Comparison of ENCODE assay signal across 22 cellular contexts in the genomic region with DNA sequence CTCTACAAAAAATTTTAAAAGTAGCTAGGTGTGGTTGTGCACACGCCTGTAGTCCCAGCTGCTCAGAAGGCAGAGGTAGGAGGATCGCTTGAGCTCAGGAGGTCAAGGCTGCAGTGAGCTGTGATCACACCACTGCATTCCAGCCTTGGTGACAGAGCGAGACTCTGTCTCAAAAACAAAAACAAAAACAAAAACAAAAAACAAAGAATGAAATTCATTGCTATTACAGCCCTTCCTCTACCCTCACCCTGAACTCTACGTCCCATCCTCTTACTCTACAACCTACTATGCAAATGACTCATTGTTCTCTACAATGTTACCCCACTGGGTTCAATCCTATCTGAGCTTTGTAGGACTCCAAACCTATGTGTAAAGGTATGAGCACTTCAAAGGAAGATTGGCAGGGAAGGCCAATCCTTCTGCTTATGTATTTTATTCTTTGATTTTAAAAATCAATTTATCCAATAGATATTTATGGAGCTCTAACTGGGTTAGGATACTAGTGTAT. TPM values are rescaled to one million over a fixed set of nuclear protein-coding genes. Genes with fewer than 3 reads are reported as not detected.
DNase-seq lines count a peak whose midpoint lies in the region; ATAC-seq and TF ChIP-seq lines count a peak whose summit lies in the region.
"Had no signal": no experiment of that assay in that cellular context is flagged by ENCODE, and none has a peak within 500 bp of the region (broad histone marks: within the 10 kb centered on the region; RNA-seq: fewer than 3 reads in every experiment).

No MANE protein-coding gene starts in this region.

- no peaks in the 10 kb centered on the region for H3K36me3 ChIP-seq in CD4-positive, CD25-positive, alpha-beta regulatory T cell (ENCODE audit: control insufficient read depth, insufficient read depth, low read length)
- H3K36me3 ChIP-seq in mesendoderm (ENCODE audit: control insufficient read depth, insufficient read depth, low read length) (no peaks in the 10 kb centered on the region), PC-9 (ENCODE audit: low read depth) (no peaks in the 10 kb centered on the region)
- H3K36me3 ChIP-seq: uterus had no signal

- DNase-seq in activated naive CD4-positive, alpha-beta T cell treated with anti-CD3 and anti-CD28 coated beads for 36 hours: no peak
- no peak for DNase-seq in activated naive CD4-positive, alpha-beta T cell treated with Interleukin-2 at 50 U/mL for 16 hours
- no peak for DNase-seq in CD4-positive, CD25-positive, alpha-beta regulatory T cell
- no peak for DNase-seq in T-helper 17 cell
- peak; percentile 84 for DNase-seq in mesendoderm
- no peak for DNase-seq in stimulated activated CD4-positive, alpha-beta T cell treated with anti-CD3 and anti-CD28 coated beads, Interleukin-12 subunit alpha, Interleukin-12 subunit beta, amount 100 ng/mL, for 4 hours
- DNase-seq in DMS153 (lab: John Stamatoyannopoulos, UW): no peak
- DNase-seq in PC-9: no peak
- DNase-seq: ACHN; anterior cingulate cortex; IMR-90; NCI-H1092; NCI-H1930; NCI-H526; occipital lobe; stimulated activated CD4-positive, alpha-beta T cell treated with anti-CD3 and anti-CD28 coated beads, Interleukin-2, amount 100 ng/mL, for 48 hours; stimulated activated naive B cell treated with anti-CD40 and anti-IgM and Interleukin-4, amounts not matched to agents 10 μg/mL and 1 μg/mL and 100 μg/mL, for 72 hours; testis; uterus had no signal

- H2BK120ac ChIP-seq in mesendoderm (ENCODE audit: low read depth, low read length): no peak overlapping the region

- H3K79me1 ChIP-seq in mesendoderm (ENCODE audit: low read length): no peaks in the 10 kb centered on the region

- H2AK5ac ChIP-seq in mesendoderm (ENCODE audit: low read length): no peak overlapping the region

- H3K18ac ChIP-seq in mesendoderm (ENCODE audit: low read length): peak overlapping the region; percentile 31

- peak overlapping the region; percentile 42 for H3K27ac Mint-ChIP-seq in activated naive CD4-positive, alpha-beta T cell treated with anti-CD3 and anti-CD28 coated beads for 36 hours
- H3K27ac Mint-ChIP-seq in CD4-positive, CD25-positive, alpha-beta regulatory T cell: peak overlapping the region in 2 of 3 donors; percentile 24 to 88
- H3K27ac Mint-ChIP-seq in T-helper 17 cell: peak overlapping the region; percentile 88

- H3K79me2 ChIP-seq in mesendoderm (ENCODE audit: control insufficient read depth, insufficient read depth, low read length) (no peaks in the 10 kb centered on the region), PC-9 (ENCODE audit: low read depth) (no peaks in the 10 kb centered on the region)

- H4K20me1 ChIP-seq in PC-9 (ENCODE audit: insufficient read depth): no peaks in the 10 kb centered on the region

- no peak for TF ChIP-seq CTCF in PC-9 (conservative IDR thresholded peaks at IDR 0.05)

- H3K56ac ChIP-seq in mesendoderm (ENCODE audit: low read length): no peak overlapping the region

- ATAC-seq in CD4-positive, CD25-positive, alpha-beta regulatory T cell (ENCODE audit: low read depth in 2 of 2): no peak
- no peak for ATAC-seq in T-helper 17 cell
- ATAC-seq: stimulated activated naive B cell treated with anti-CD40 and anti-IgM and Interleukin-4, amounts not matched to agents 10 μg/mL and 1 μg/mL and 100 μg/mL, for 72 hours had no signal

- POLR2A ChIA-PET in PC-9 (lab: Charles Lee; ENCODE audit: unreplicated experiment): no interaction called here

- no CpG with 5 or more reads among the region's 4 CpGs for WGBS in mesendoderm (ENCODE audit: extremely low coverage, insufficient coverage, low lambda C conversion rate)

- CTCF ChIA-PET in activated naive CD4-positive, alpha-beta T cell treated with anti-CD3 and anti-CD28 coated beads for 36 hours (lab: Charles Lee): interaction anchor here (1.0 to 3.5 kb wide), 2 partner anchors 9 to 49 kb away, joined by 4 to 17 read pairs; no protein-coding TSS in a partner anchor
- CTCF ChIA-PET in PC-9 (lab: Charles Lee): interaction anchor here (0.6 kb wide), 1 partner anchor 264 kb away, joined by 4 read pairs; no protein-coding TSS in a partner anchor

- BruUV-seq in PC-9 (replicated peaks; lab: Mats Ljungman, UMichigan): no TSS peak

- no peak overlapping the region for H3K4me2 ChIP-seq in mesendoderm (ENCODE audit: low read length)
- H3K4me2 ChIP-seq in PC-9: no peak overlapping the region
- H3K4me2 ChIP-seq: smooth muscle cell had no signal

- H4K5ac ChIP-seq in mesendoderm (ENCODE audit: low read length): no peak overlapping the region

- H3K27ac ChIP-seq in CD4-positive, CD25-positive, alpha-beta regulatory T cell (ENCODE audit: insufficient read depth, low read length, poor library complexity, severe bottlenecking): no peak overlapping the region
- no peak overlapping the region for H3K27ac ChIP-seq in mesendoderm (ENCODE audit: low read depth, low read length)
- H3K27ac ChIP-seq in PC-9: no peak overlapping the region
- H3K27ac ChIP-seq: coronary artery, testis had no signal

- H3F3A ChIP-seq in PC-9 (ENCODE audit: insufficient read depth, low read depth): peaks cover 10% of the 10 kb centered on the region

- no peaks in the 10 kb centered on the region for H3K27me3 Mint-ChIP-seq in activated naive CD4-positive, alpha-beta T cell treated with anti-CD3 and anti-CD28 coated beads for 36 hours (ENCODE audit: low read depth)
- no peaks in the 10 kb centered on the region for H3K27me3 Mint-ChIP-seq in CD4-positive, CD25-positive, alpha-beta regulatory T cell
- no peaks in the 10 kb centered on the region for H3K27me3 Mint-ChIP-seq in T-helper 17 cell
- H3K27me3 Mint-ChIP-seq: memory B cell; stimulated activated naive B cell treated with anti-CD40 and anti-IgM and Interleukin-4, amounts not matched to agents 10 μg/mL and 1 μg/mL and 100 μg/mL, for 72 hours had no signal

- peaks cover 16% of the 10 kb centered on the region for H3K4me1 ChIP-seq in CD4-positive, CD25-positive, alpha-beta regulatory T cell (ENCODE audit: control insufficient read depth, insufficient read depth, low read length, poor library complexity, severe bottlenecking)
- H3K4me1 ChIP-seq in mesendoderm (ENCODE audit: control insufficient read depth, low read depth, low read length): peaks cover 10% of the 10 kb centered on the region
- peaks cover 15% of the 10 kb centered on the region for H3K4me1 ChIP-seq in PC-9 (replicated peaks; ENCODE audit: insufficient read depth)
- H3K4me1 ChIP-seq: uterus had no signal

- no peak overlapping the region for H3K4me3 ChIP-seq in CD4-positive, CD25-positive, alpha-beta regulatory T cell (ENCODE audit: low read depth, low read length)
- H3K4me3 ChIP-seq in mesendoderm (ENCODE audit: low read length) (no peak overlapping the region), PC-9 (no peak overlapping the region)
- H3K4me3 ChIP-seq: coronary artery, smooth muscle cell, testis, uterus had no signal

- no peak overlapping the region for H3K4me3 Mint-ChIP-seq in activated naive CD4-positive, alpha-beta T cell treated with anti-CD3 and anti-CD28 coated beads for 36 hours
- no peak overlapping the region for H3K4me3 Mint-ChIP-seq in CD4-positive, CD25-positive, alpha-beta regulatory T cell
- H3K4me3 Mint-ChIP-seq in T-helper 17 cell: no peak overlapping the region
- H3K4me3 Mint-ChIP-seq: memory B cell; stimulated activated naive B cell treated with anti-CD40 and anti-IgM and Interleukin-4, amounts not matched to agents 10 μg/mL and 1 μg/mL and 100 μg/mL, for 72 hours had no signal

- no peaks in the 10 kb centered on the region for H3K27me3 ChIP-seq in CD4-positive, CD25-positive, alpha-beta regulatory T cell (ENCODE audit: control insufficient read depth, insufficient read depth, low read length)
- no peaks in the 10 kb centered on the region for H3K27me3 ChIP-seq in mesendoderm (ENCODE audit: insufficient read depth, low read length, poor library complexity)
- H3K27me3 ChIP-seq in PC-9 (ENCODE audit: insufficient read depth, low read depth): no peaks in the 10 kb centered on the region
- H3K27me3 ChIP-seq: testis, uterus had no signal

- H3K4me1 Mint-ChIP-seq in activated naive CD4-positive, alpha-beta T cell treated with anti-CD3 and anti-CD28 coated beads for 36 hours (ENCODE audit: low read depth): peaks cover 41% of the 10 kb centered on the region
- peaks cover 15 to 61% (median 38%) of the 10 kb centered on the region in 4 donors for H3K4me1 Mint-ChIP-seq in CD4-positive, CD25-positive, alpha-beta regulatory T cell
- peaks cover 17% of the 10 kb centered on the region for H3K4me1 Mint-ChIP-seq in T-helper 17 cell

- H2AFZ ChIP-seq in PC-9: no peak overlapping the region

- no peaks in the 10 kb centered on the region for H3K9me3 Mint-ChIP-seq in activated naive CD4-positive, alpha-beta T cell treated with anti-CD3 and anti-CD28 coated beads for 36 hours
- H3K9me3 Mint-ChIP-seq in CD4-positive, CD25-positive, alpha-beta regulatory T cell: no peaks in the 10 kb centered on the region
- H3K9me3 Mint-ChIP-seq: memory B cell; stimulated activated naive B cell treated with anti-CD40 and anti-IgM and Interleukin-4, amounts not matched to agents 10 μg/mL and 1 μg/mL and 100 μg/mL, for 72 hours had no signal

- no peak overlapping the region for H2BK5ac ChIP-seq in mesendoderm (ENCODE audit: low read length)

- H3K4ac ChIP-seq in mesendoderm (ENCODE audit: low read depth, low read length): no peak overlapping the region

- H3K9me2 ChIP-seq in PC-9 (ENCODE audit: insufficient read depth): no peaks in the 10 kb centered on the region

- no peak overlapping the region for H3K9ac ChIP-seq in mesendoderm (ENCODE audit: low read length)

- no peaks in the 10 kb centered on the region for H3K9me3 ChIP-seq in CD4-positive, CD25-positive, alpha-beta regulatory T cell (ENCODE audit: control insufficient read depth in 2 of 2, low read length in 2 of 2)
- H3K9me3 ChIP-seq in T-helper 17 cell (ENCODE audit: control insufficient read depth, low read length, poor library complexity, severe bottlenecking) (no peaks in the 10 kb centered on the region), PC-9 (ENCODE audit: insufficient read depth, low read depth) (no peaks in the 10 kb centered on the region)
- H3K9me3 ChIP-seq: testis, uterus had no signal

- H3K23ac ChIP-seq in mesendoderm (ENCODE audit: low read length): no peak overlapping the region

- H2BK15ac ChIP-seq in mesendoderm (replicated peaks; ENCODE audit: low read depth): no peak overlapping the region

- intact Hi-C loops in activated naive CD4-positive, alpha-beta T cell treated with anti-CD3 and anti-CD28 coated beads for 36 hours (cut with micrococcal nuclease): loop anchor here (1.0 to 5.0 kb wide), 2 partner anchors 171 to 968 kb away; a partner anchor contains a TSS
- intact Hi-C loops in PC-9 (cut with micrococcal nuclease; ENCODE audit: unreplicated experiment): no loop called here

- H3K36me3 Mint-ChIP-seq in activated naive CD4-positive, alpha-beta T cell treated with anti-CD3 and anti-CD28 coated beads for 36 hours (ENCODE audit: low read depth): no peaks in the 10 kb centered on the region
- H3K36me3 Mint-ChIP-seq in CD4-positive, CD25-positive, alpha-beta regulatory T cell: peaks cover 3% of the 10 kb centered on the region
- H3K36me3 Mint-ChIP-seq in T-helper 17 cell (ENCODE audit: low read depth): no peaks in the 10 kb centered on the region
- H3K36me3 Mint-ChIP-seq: stimulated activated naive B cell treated with anti-CD40 and anti-IgM and Interleukin-4, amounts not matched to agents 10 μg/mL and 1 μg/mL and 100 μg/mL, for 72 hours had no signal

- H4K8ac ChIP-seq in mesendoderm (ENCODE audit: low read depth, low read length): no peak overlapping the region

RNA-seq across cellular contexts. Expression of a gene that starts 39.3 kb away (rescaled TPM):
- total RNA-seq in activated naive CD4-positive, alpha-beta T cell treated with anti-CD3 and anti-CD28 coated beads for 36 hours: 1 to 10 TPM; 1.8 to 2.5 TPM
- total RNA-seq in CD4-positive, CD25-positive, alpha-beta regulatory T cell: 16.8 TPM
- polyA plus RNA-seq in CD4-positive, CD25-positive, alpha-beta regulatory T cell: 100 to 1,000 TPM; 106 to 170 (median 143) TPM
- 1 to 10 TPM; 6.1 to 6.3 TPM for total RNA-seq in T-helper 17 cell
- 0.38 TPM for polyA plus RNA-seq in mesendoderm (2013, experiment 1 of 2)
- 0.35 TPM for polyA plus RNA-seq in mesendoderm (2013, experiment 2 of 2)
- 18.5 and 19.3 TPM in 2 replicates for total RNA-seq in PC-9 (2021)
- total RNA-seq: IMR-90 had no signal
- polyA plus RNA-seq: IMR-90 had no signal
